ENCODE assay signal across 19 cellular contexts in genomic region chr6:24089741-24090140, GRCh38.
"Had no signal": no experiment of that assay in that cellular context is flagged by ENCODE, and none has a peak within 500 bp of the region (broad histone marks: within the 10 kb centered on the region; RNA-seq: fewer than 3 reads in every experiment).

No MANE protein-coding gene starts in this region.

- ATAC-seq: mucosa of descending colon; naive thymus-derived CD4-positive, alpha-beta T cell; natural killer cell treated with Interleukin-12 subunit alpha and Interleukin-12 subunit beta and Interleukin-15 and Interleukin-18, amount 100 ng/mL, for 72 hours; right lobe of liver; stimulated activated memory B cell treated with anti-CD40 and anti-IgM and Interleukin-4, amounts not matched to agents 10 μg/mL and 1 μg/mL and 100 μg/mL, for 72 hours had no signal

- DNase-seq: islet precursor cell; left ventricle myocardium inferior; midbrain; mucosa of descending colon; naive thymus-derived CD4-positive, alpha-beta T cell; ovary; right lobe of liver; stimulated activated CD4-positive, alpha-beta T cell treated with anti-CD3 and anti-CD28 coated beads, Interleukin-1b, Interleukin-23, amount 100 ng/mL, for 48 hours; stimulated activated CD4-positive, alpha-beta T cell treated with anti-CD3 and anti-CD28 coated beads, Interleukin-2, amount 100 ng/mL, for 48 hours; stimulated activated CD4-positive, alpha-beta T cell treated with anti-CD3 and anti-CD28 coated beads, Interleukin-4, amount 100 ng/mL, for 4 hours; stimulated activated CD8-positive, alpha-beta memory T cell treated with anti-CD3 and anti-CD28 coated beads, Interleukin-4, amount 100 ng/mL, for 48 hours; stimulated activated naive CD4-positive, alpha-beta T cell treated with Interleukin-2 at 50 U/mL for 16 hours; stomach; testis; thyroid gland; transverse colon; upper lobe of left lung had no signal
